ENCODE assay signal across 9 cellular contexts in genomic region chr14:73223049-73223448, GRCh38. TPM values are rescaled to one million over a fixed set of nuclear protein-coding genes. Genes with fewer than 3 reads are reported as not detected.
DNase-seq lines count a peak whose midpoint lies in the region; ATAC-seq and TF ChIP-seq lines count a peak whose summit lies in the region.
"Had no signal": no experiment of that assay in that cellular context is flagged by ENCODE, and none has a peak within 500 bp of the region (broad histone marks: within the 10 kb centered on the region; RNA-seq: fewer than 3 reads in every experiment).

No MANE protein-coding gene starts in this region.

- H3K79me2 ChIP-seq in OCI-LY7 (ENCODE audit: insufficient read depth, low read depth, low read length) (no peaks in the 10 kb centered on the region), mammary epithelial cell (ENCODE audit: insufficient read depth, low read length) (no peaks in the 10 kb centered on the region)

- dilution Hi-C loops in mammary epithelial cell (cut with HindIII; ENCODE audit: low sequenced_read_pairs), result no loop called here

- POLR2A ChIA-PET in OCI-LY7 (lab: Charles Lee), result interaction anchor here (0.7 to 1.4 kb wide), 4 partner anchors 8 to 267 kb away, joined by 3 to 5 read pairs (median 4); partner anchors contain the start of gene RIOX1

- in situ Hi-C loops in mammary epithelial cell (cut with MboI; ENCODE audit: low sequenced_read_pairs in 2 of 2), result no loop called here

- no peak overlapping the region for H2AFZ ChIP-seq in OCI-LY7 (ENCODE audit: low read length)
- H2AFZ ChIP-seq in mammary epithelial cell (ENCODE audit: low read depth, low read length), result no peak overlapping the region

- H3K4me2 ChIP-seq in OCI-LY7 (ENCODE audit: low read length) (peak overlapping the region; percentile 9; the same call in 1 of the 2 replicates), mammary epithelial cell (ENCODE audit: insufficient read depth, low read depth, low read length) (no peak overlapping the region)

- no peaks in the 10 kb centered on the region for H3K9me2 ChIP-seq in OCI-LY7 (ENCODE audit: insufficient read depth, low read length)

- CTCF ChIA-PET in OCI-LY7 (lab: Charles Lee; ENCODE audit: unreplicated experiment) (no interaction called here), mammary epithelial cell (lab: Charles Lee; ENCODE audit: low non-redundant PET) (no interaction called here)

- H3K9me3 ChIP-seq in OCI-LY7 (ENCODE audit: low read length) (no peaks in the 10 kb centered on the region), mammary epithelial cell (replicated peaks; ENCODE audit: insufficient read depth, low read length) (no peaks in the 10 kb centered on the region)

- H3K4me3 ChIP-seq in GM12865 (ENCODE audit: low read depth, low read length) (no peak overlapping the region), OCI-LY7 (ENCODE audit: low read depth, low read length, poor library complexity, severe bottlenecking) (no peak overlapping the region), mammary epithelial cell (replicated peaks in 1 of 3; ENCODE audit: insufficient read depth in 1 of 3, low read depth in 2 of 3, low read length in 3 of 3) (no peak overlapping the region)

- H3K27ac ChIP-seq in OCI-LY7 (ENCODE audit: low read depth, low read length, poor library complexity, severe bottlenecking) (no peak overlapping the region), mammary epithelial cell (ENCODE audit: insufficient read depth, low read depth, low read length) (no peak overlapping the region)

- H3K9ac ChIP-seq in mammary epithelial cell (ENCODE audit: insufficient read depth, low read length), result no peak overlapping the region

- BruUV-seq in OCI-LY7 (replicated peaks; lab: Mats Ljungman, UMichigan) (no TSS peak), mammary epithelial cell (replicated peaks; lab: Mats Ljungman, UMichigan) (no TSS peak)

- H3K36me3 ChIP-seq in OCI-LY7 (ENCODE audit: insufficient read depth, low read length) (peaks cover 37% of the 10 kb centered on the region), mammary epithelial cell (ENCODE audit: insufficient read depth, low read length) (peaks cover 10% of the 10 kb centered on the region)

- peaks cover 11% of the 10 kb centered on the region for H3K4me1 ChIP-seq in OCI-LY7 (ENCODE audit: insufficient read depth, low read length, poor library complexity, severe bottlenecking)
- H3K4me1 ChIP-seq in mammary epithelial cell (ENCODE audit: insufficient read depth, low read length), result peaks cover 5% of the 10 kb centered on the region

- intact Hi-C loops in OCI-LY7 (cut with micrococcal nuclease; ENCODE audit: unreplicated experiment) (no loop called here), mammary epithelial cell (cut with micrococcal nuclease) (no loop called here)

- WGBS in mammary epithelial cell (ENCODE audit: low coverage, missing lambda C conversion rate), result 88% methylated on average over 5 of the region's 5 CpGs

- H4K20me1 ChIP-seq in OCI-LY7 (ENCODE audit: insufficient read depth, low read length) (no peaks in the 10 kb centered on the region), mammary epithelial cell (ENCODE audit: insufficient read depth, low read length) (no peaks in the 10 kb centered on the region)

- H3K27me3 ChIP-seq in mammary epithelial cell (ENCODE audit: insufficient read depth, low read length), result no peaks in the 10 kb centered on the region

- TF ChIP-seq CTCF in GM12865 (IDR thresholded peaks at IDR 0.05; ENCODE audit: insufficient read depth, low read depth, low read length, missing control alignments), result no peak
- TF ChIP-seq CTCF in OCI-LY7 (conservative IDR thresholded peaks at IDR 0.05; ENCODE audit: low read length), result 0 out of 2 replicates have a peak, but pooled peaks have one; percentile 33
- TF ChIP-seq CTCF in mammary epithelial cell (conservative IDR thresholded peaks at IDR 0.05 in 1 of 2, IDR thresholded peaks at IDR 0.05 in 1 of 2; ENCODE audit: extremely low read depth in 1 of 2, insufficient read depth in 1 of 2, low read depth in 1 of 2, low read length in 2 of 2), result no peak

- ATAC-seq in GM21447 (IDR thresholded peaks at IDR 0.05; ENCODE audit: unreplicated experiment) (peak; percentile 59), HG03139 (IDR thresholded peaks at IDR 0.05; ENCODE audit: unreplicated experiment) (no peak), GM19467 (IDR thresholded peaks at IDR 0.05; ENCODE audit: unreplicated experiment) (no peak)

- DNase-seq in GM12865 (ENCODE audit: low read depth), result peak; percentile 78
- peak; percentile 31 for DNase-seq in OCI-LY7 (ENCODE audit: low spot score)
- DNase-seq in medulla oblongata (ENCODE audit: extremely low spot score), result peak; percentile 76
- no peak for DNase-seq in mammary epithelial cell
- DNase-seq in DMS153 treated with DMSO at 0.1 percent for 48 hours (lab: John Stamatoyannopoulos, UW; ENCODE audit: unreplicated experiment), result no peak
- DNase-seq: NCI-H2107 had no signal

RNA-seq across cellular contexts. Expression of gene PAPLN, which starts 14.3 kb away (rescaled TPM):
- 2.8 and 4.0 TPM in 2 replicates for total RNA-seq in OCI-LY7 (2014; rRNA removed; shearing (Covaris generic))
- total RNA-seq in OCI-LY7 (2022), result 7.9 and 9.0 TPM in 2 replicates
- total RNA-seq in mammary epithelial cell, result 10 to 100 TPM in 1 of 2 donors, 1 to 10 TPM in 1; 6.0 to 15.0 TPM
- polyA plus RNA-seq in mammary epithelial cell, result 5.3 TPM
- polyA minus RNA-seq in mammary epithelial cell, result 1.8 TPM

Comparison
In these comparisons a context has a peak if more than half of its experiments do, and no peak if none do; other contexts are left out.
1. DNase-seq: peak in GM12865 (single experiment), OCI-LY7 (single experiment) and medulla oblongata (single experiment); none in mammary epithelial cell (single experiment) and DMS153 treated with DMSO at 0.1 percent for 48 hours (single experiment).